Comparison of ENCODE assay signal across 1 cellular context in the genomic region with DNA sequence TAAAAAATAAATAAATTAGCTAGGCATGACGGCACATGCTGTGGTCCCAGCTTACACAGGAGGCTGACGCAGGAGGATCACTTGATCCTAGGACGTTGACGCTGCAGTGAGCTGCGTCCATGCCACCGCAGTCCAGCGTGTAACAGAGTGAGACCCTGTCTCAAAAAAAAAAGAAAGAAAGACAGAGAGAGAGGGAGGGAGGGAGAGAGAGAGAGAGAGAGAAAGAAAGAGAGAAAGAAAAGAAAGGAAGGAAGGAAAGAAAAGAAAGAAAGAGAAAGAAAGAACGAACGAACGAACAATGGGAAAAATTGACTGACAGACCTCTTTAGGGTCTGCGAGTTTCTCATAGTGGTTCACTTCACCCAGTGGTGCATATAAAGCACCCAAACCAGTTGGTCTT.
TF ChIP-seq lines count a peak whose summit lies in the region.

No MANE protein-coding gene starts in this region.

TF ChIP-seq in GM23338, 12 proteins besides CTCF, POLR2A, EP300 and RAD21 (continued from another document):
- TF ChIP-seq, protein P1, sequence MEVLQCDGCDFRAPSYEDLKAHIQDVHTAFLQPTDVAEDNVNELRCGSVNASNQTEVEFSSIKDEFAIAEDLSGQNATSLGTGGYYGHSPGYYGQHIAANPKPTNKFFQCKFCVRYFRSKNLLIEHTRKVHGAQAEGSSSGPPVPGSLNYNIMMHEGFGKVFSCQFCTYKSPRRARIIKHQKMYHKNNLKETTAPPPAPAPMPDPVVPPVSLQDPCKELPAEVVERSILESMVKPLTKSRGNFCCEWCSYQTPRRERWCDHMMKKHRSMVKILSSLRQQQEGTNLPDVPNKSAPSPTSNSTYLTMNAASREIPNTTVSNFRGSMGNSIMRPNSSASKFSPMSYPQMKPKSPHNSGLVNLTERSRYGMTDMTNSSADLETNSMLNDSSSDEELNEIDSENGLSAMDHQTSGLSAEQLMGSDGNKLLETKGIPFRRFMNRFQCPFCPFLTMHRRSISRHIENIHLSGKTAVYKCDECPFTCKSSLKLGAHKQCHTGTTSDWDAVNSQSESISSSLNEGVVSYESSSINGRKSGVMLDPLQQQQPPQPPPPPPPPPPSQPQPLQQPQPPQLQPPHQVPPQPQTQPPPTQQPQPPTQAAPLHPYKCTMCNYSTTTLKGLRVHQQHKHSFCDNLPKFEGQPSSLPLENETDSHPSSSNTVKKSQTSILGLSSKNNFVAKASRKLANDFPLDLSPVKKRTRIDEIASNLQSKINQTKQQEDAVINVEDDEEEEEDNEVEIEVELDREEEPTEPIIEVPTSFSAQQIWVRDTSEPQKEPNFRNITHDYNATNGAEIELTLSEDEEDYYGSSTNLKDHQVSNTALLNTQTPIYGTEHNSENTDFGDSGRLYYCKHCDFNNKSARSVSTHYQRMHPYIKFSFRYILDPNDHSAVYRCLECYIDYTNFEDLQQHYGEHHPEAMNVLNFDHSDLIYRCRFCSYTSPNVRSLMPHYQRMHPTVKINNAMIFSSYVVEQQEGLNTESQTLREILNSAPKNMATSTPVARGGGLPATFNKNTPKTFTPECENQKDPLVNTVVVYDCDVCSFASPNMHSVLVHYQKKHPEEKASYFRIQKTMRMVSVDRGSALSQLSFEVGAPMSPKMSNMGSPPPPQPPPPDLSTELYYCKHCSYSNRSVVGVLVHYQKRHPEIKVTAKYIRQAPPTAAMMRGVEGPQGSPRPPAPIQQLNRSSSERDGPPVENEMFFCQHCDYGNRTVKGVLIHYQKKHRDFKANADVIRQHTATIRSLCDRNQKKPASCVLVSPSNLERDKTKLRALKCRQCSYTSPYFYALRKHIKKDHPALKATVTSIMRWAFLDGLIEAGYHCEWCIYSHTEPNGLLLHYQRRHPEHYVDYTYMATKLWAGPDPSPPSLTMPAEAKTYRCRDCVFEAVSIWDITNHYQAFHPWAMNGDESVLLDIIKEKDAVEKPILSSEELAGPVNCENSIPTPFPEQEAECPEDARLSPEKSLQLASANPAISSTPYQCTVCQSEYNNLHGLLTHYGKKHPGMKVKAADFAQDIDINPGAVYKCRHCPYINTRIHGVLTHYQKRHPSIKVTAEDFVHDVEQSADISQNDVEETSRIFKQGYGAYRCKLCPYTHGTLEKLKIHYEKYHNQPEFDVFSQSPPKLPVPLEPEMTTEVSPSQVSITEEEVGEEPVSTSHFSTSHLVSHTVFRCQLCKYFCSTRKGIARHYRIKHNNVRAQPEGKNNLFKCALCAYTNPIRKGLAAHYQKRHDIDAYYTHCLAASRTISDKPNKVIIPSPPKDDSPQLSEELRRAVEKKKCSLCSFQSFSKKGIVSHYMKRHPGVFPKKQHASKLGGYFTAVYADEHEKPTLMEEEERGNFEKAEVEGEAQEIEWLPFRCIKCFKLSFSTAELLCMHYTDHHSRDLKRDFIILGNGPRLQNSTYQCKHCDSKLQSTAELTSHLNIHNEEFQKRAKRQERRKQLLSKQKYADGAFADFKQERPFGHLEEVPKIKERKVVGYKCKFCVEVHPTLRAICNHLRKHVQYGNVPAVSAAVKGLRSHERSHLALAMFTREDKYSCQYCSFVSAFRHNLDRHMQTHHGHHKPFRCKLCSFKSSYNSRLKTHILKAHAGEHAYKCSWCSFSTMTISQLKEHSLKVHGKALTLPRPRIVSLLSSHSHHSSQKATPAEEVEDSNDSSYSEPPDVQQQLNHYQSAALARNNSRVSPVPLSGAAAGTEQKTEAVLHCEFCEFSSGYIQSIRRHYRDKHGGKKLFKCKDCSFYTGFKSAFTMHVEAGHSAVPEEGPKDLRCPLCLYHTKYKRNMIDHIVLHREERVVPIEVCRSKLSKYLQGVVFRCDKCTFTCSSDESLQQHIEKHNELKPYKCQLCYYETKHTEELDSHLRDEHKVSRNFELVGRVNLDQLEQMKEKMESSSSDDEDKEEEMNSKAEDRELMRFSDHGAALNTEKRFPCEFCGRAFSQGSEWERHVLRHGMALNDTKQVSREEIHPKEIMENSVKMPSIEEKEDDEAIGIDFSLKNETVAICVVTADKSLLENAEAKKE (CRISPR knock-in tag; IDR thresholded peaks at IDR 0.05) = no peak
- no peak for TF ChIP-seq NANOG (IDR thresholded peaks at IDR 0.05; ENCODE audit: borderline replicate concordance)
